In genomic region chr12:6945613-6946012, GRCh38 we compare ENCODE assay signal across 9 cellular contexts. TPM values are rescaled to one million over a fixed set of nuclear protein-coding genes. Genes with fewer than 3 reads are reported as not detected.
DNase-seq lines count a peak whose midpoint lies in the region; ATAC-seq and TF ChIP-seq lines count a peak whose summit lies in the region.
"Had no signal": no experiment of that assay in that cellular context is flagged by ENCODE, and none has a peak within 500 bp of the region (broad histone marks: within the 10 kb centered on the region; RNA-seq: fewer than 3 reads in every experiment).

No MANE protein-coding gene starts in this region.

- H4K20me1 ChIP-seq in OCI-LY7 (ENCODE audit: insufficient read depth, low read length): no peaks in the 10 kb centered on the region

- TF ChIP-seq CTCF in GM06990 (IDR thresholded peaks at IDR 0.05; ENCODE audit: insufficient read depth, low read length, poor library complexity, severe bottlenecking): no peak
- no peak for TF ChIP-seq CTCF in OCI-LY7 (conservative IDR thresholded peaks at IDR 0.05; ENCODE audit: low read length)
- no peak for TF ChIP-seq CTCF in endothelial cell (IDR thresholded peaks at IDR 0.05; ENCODE audit: unreplicated experiment)
- TF ChIP-seq CTCF in parathyroid adenoma (IDR thresholded peaks at IDR 0.05): no peak
- no peak for TF ChIP-seq CTCF in GM10248 (IDR thresholded peaks at IDR 0.05; ENCODE audit: control extremely low read depth, extremely low read depth, low read depth, missing control alignments)

- CTCF ChIA-PET in OCI-LY7 (lab: Charles Lee; ENCODE audit: unreplicated experiment) (interaction anchor here (1.2 to 6.0 kb wide), 2 partner anchors 15 to 22 kb away, joined by 3 to 110 read pairs; no protein-coding TSS in a partner anchor), GM10248 (lab: Yijun Ruan, JAX) (interaction anchor here (0.9 to 22.9 kb wide), 17 partner anchors 9 to 168 kb away, joined by 3 to 530 read pairs (median 6); partner anchors contain the start of genes C1RL, LPCAT3 and SPSB2)

- intact Hi-C loops in OCI-LY7 (cut with micrococcal nuclease; ENCODE audit: unreplicated experiment): loop anchor here (2.0 kb wide), 1 partner anchor 163 kb away; the partner anchor contains the start of gene C1RL

- BruUV-seq in OCI-LY7 (replicated peaks; lab: Mats Ljungman, UMichigan): no TSS peak

- H3K36me3 ChIP-seq in GM06990 (ENCODE audit: control insufficient read depth, insufficient read depth, low read length) (no peaks in the 10 kb centered on the region), OCI-LY7 (ENCODE audit: insufficient read depth, low read length) (no peaks in the 10 kb centered on the region), parathyroid adenoma (ENCODE audit: control insufficient read depth, insufficient read depth, low read length) (no peaks in the 10 kb centered on the region)

- H2AFZ ChIP-seq in OCI-LY7 (ENCODE audit: low read length): no peak overlapping the region; the same call in 1 of the 2 replicates
- peak overlapping the region; percentile 85 for H2AFZ ChIP-seq in parathyroid adenoma

- peak overlapping the region; percentile 53 for H3K27ac Mint-ChIP-seq in endothelial cell (ENCODE audit: unreplicated experiment)

- H3K4me1 ChIP-seq in OCI-LY7 (ENCODE audit: insufficient read depth, low read length, poor library complexity, severe bottlenecking): peaks cover 57% of the 10 kb centered on the region
- H3K4me1 ChIP-seq in parathyroid adenoma: peaks cover 22% of the 10 kb centered on the region

- peak overlapping the region; percentile 44 for H3K4me3 Mint-ChIP-seq in endothelial cell (ENCODE audit: unreplicated experiment)

- peaks cover 31% of the 10 kb centered on the region for H3K4me1 Mint-ChIP-seq in endothelial cell (ENCODE audit: unreplicated experiment)

- ATAC-seq in GM18519 (IDR thresholded peaks at IDR 0.05; ENCODE audit: low FRiP score, unreplicated experiment) (no peak), GM21737 (IDR thresholded peaks at IDR 0.05; ENCODE audit: unreplicated experiment) (no peak)

- no peaks in the 10 kb centered on the region for H3K9me3 ChIP-seq in OCI-LY7 (ENCODE audit: low read length)
- no peaks in the 10 kb centered on the region for H3K9me3 ChIP-seq in parathyroid adenoma (ENCODE audit: control insufficient read depth, low read length)

- DNase-seq in GM06990 (ENCODE audit: extremely low read depth, insufficient read length) (no peak), OCI-LY7 (ENCODE audit: low spot score) (peak; percentile 49), endothelial cell (ENCODE audit: low spot score) (no peak), GM10248 (ENCODE audit: extremely low spot score) (no peak), NOMO-1 treated with dmso at 0.1 percent for 144 hours (lab: John Stamatoyannopoulos, UW; ENCODE audit: unreplicated experiment) (no peak)
- DNase-seq: activated gamma-delta T cell treated with Interleukin-2 at 50 U/mL for 16 hours had no signal

- H3K27me3 ChIP-seq in GM06990 (replicated peaks; ENCODE audit: control insufficient read depth, insufficient read depth, low read length): no peaks in the 10 kb centered on the region
- no peaks in the 10 kb centered on the region for H3K27me3 ChIP-seq in parathyroid adenoma (ENCODE audit: control insufficient read depth, insufficient read depth, low read length)

- no peak overlapping the region for H3K9ac ChIP-seq in parathyroid adenoma

- H3K4me2 ChIP-seq in OCI-LY7 (ENCODE audit: low read length) (peak overlapping the region; percentile 89), parathyroid adenoma (ENCODE audit: low read length) (peak overlapping the region; percentile 56)

- H3K79me2 ChIP-seq in OCI-LY7 (ENCODE audit: insufficient read depth, low read depth, low read length) (peaks cover 9% of the 10 kb centered on the region; the same call in 1 of the 2 replicates), parathyroid adenoma (no peaks in the 10 kb centered on the region)

- POLR2A ChIA-PET in OCI-LY7 (lab: Charles Lee) (interaction anchor here (0.6 to 5.6 kb wide), 11 partner anchors 8 to 162 kb away, joined by 3 to 155 read pairs (median 8); partner anchors contain the start of genes C1RL, CDCA3 and SPSB2), GM10248 (lab: Yijun Ruan, JAX) (interaction anchor here (1.2 to 6.1 kb wide), 4 partner anchors 8 to 93 kb away, joined by 4 to 147 read pairs (median 8); partner anchors contain the start of gene USP5)

- H3K9me2 ChIP-seq in OCI-LY7 (ENCODE audit: insufficient read depth, low read length): no peaks in the 10 kb centered on the region

- H3K36me3 Mint-ChIP-seq in endothelial cell (ENCODE audit: low read depth, unreplicated experiment): peaks cover 12% of the 10 kb centered on the region

- H3K4me3 ChIP-seq in GM06990 (replicated peaks; ENCODE audit: low read depth, low read length): peak overlapping the region; percentile 72
- H3K4me3 ChIP-seq in OCI-LY7 (ENCODE audit: low read depth, low read length, poor library complexity, severe bottlenecking): peak overlapping the region; percentile 73
- H3K4me3 ChIP-seq in parathyroid adenoma (ENCODE audit: low read depth, low read length): peak overlapping the region; percentile 56

- H3K27ac ChIP-seq in OCI-LY7 (ENCODE audit: low read depth, low read length, poor library complexity, severe bottlenecking) (peak overlapping the region; percentile 96), parathyroid adenoma (peak overlapping the region; percentile 92)

- no peaks in the 10 kb centered on the region for H3K9me3 Mint-ChIP-seq in endothelial cell (ENCODE audit: unreplicated experiment)

- H3K27me3 Mint-ChIP-seq in endothelial cell (ENCODE audit: unreplicated experiment): peaks cover 35% of the 10 kb centered on the region

RNA-seq across cellular contexts. Expression of gene C12orf57, which starts 1.8 kb away (rescaled TPM):
- 315 and 319 TPM in 2 replicates for total RNA-seq in OCI-LY7 (2014; rRNA removed; shearing (Covaris generic))
- total RNA-seq in OCI-LY7 (2022) (126 and 130 TPM in 2 replicates), endothelial cell (ENCODE audit: unreplicated experiment) (225 TPM)

RNA-seq across cellular contexts. Expression of gene RNU7-1, which starts 2.0 kb away (rescaled TPM):
- not detected in 2 replicates for total RNA-seq in OCI-LY7 (2014; rRNA removed; shearing (Covaris generic))
- not detected in 2 replicates for total RNA-seq in OCI-LY7 (2022)
- not detected for total RNA-seq in endothelial cell (ENCODE audit: unreplicated experiment)

RNA-seq across cellular contexts. Expression of gene PTPN6, which starts 5.5 kb away (rescaled TPM):
- 37.1 and 42.9 TPM in 2 replicates for total RNA-seq in OCI-LY7 (2014; rRNA removed; shearing (Covaris generic))
- 110 and 116 TPM in 2 replicates for total RNA-seq in OCI-LY7 (2022)
- 22.1 TPM for total RNA-seq in endothelial cell (ENCODE audit: unreplicated experiment)

RNA-seq across cellular contexts. Expression of gene ATN1, which starts 17.9 kb away (rescaled TPM):
- total RNA-seq in OCI-LY7 (2014; rRNA removed; shearing (Covaris generic)): 0.98 and 3.1 TPM in 2 replicates
- total RNA-seq in OCI-LY7 (2022): 4.9 and 6.7 TPM in 2 replicates
- 144 TPM for total RNA-seq in endothelial cell (ENCODE audit: unreplicated experiment)

RNA-seq across cellular contexts. Expression of gene PHB2, which starts 24.9 kb away (rescaled TPM):
- total RNA-seq in OCI-LY7 (2014; rRNA removed; shearing (Covaris generic)): 330 and 358 TPM in 2 replicates
- total RNA-seq in OCI-LY7 (2022) (379 and 412 TPM in 2 replicates), endothelial cell (ENCODE audit: unreplicated experiment) (288 TPM)
